In the genomic region with DNA sequence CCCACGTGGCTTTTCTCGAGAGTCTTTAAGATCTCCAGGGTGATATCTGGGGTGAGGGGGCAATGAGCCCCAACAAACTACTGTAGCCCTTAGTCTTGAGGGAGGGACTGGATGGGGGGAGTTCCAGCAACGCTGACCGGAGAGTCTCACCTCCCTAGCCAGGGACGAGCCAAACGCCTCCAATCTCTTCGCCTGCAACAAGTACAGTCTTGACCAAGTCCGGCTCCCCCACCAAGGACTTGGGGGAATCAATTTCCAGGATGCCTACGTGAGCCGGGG, we compare ENCODE assay signal across 12 cellular contexts. TPM values are rescaled to one million over a fixed set of nuclear protein-coding genes. Genes with fewer than 3 reads are reported as not detected.
DNase-seq lines count a peak whose midpoint lies in the region; ATAC-seq and TF ChIP-seq lines count a peak whose summit lies in the region.
"Had no signal": no experiment of that assay in that cellular context is flagged by ENCODE, and none has a peak within 500 bp of the region (broad histone marks: within the 10 kb centered on the region; RNA-seq: fewer than 3 reads in every experiment).

No MANE protein-coding gene starts in this region.

- POLR2A ChIA-PET in AG04449 (lab: Yijun Ruan, JAX) = interaction anchor here (0.7 to 0.9 kb wide), 5 partner anchors 8 to 141 kb away, joined by 3 to 4 read pairs (median 3); no protein-coding TSS in a partner anchor
- POLR2A ChIA-PET in WTC11 (lab: Charles Lee) = interaction anchor here (0.7 to 1.4 kb wide), 5 partner anchors 9 to 188 kb away, joined by 3 to 20 read pairs (median 6); partner anchors contain the start of gene CALM3

- peaks cover 58% of the 10 kb centered on the region for H3K4me1 Mint-ChIP-seq in WTC11

- H3K9me3 ChIP-seq in gastroesophageal sphincter (no peaks in the 10 kb centered on the region), ovary (no peaks in the 10 kb centered on the region)

- peaks cover 0 to 76% (median 21%) of the 10 kb centered on the region in 3 donors for H3K4me1 ChIP-seq in gastroesophageal sphincter
- peaks cover 10% of the 10 kb centered on the region for H3K4me1 ChIP-seq in ovary (ENCODE audit: insufficient read depth)

- H3K4me3 Mint-ChIP-seq in WTC11 = peak overlapping the region; percentile 95
- H3K4me3 Mint-ChIP-seq: activated CD8-positive, alpha-beta T cell treated with anti-CD3 and anti-CD28 coated beads for 36 hours had no signal

- TF ChIP-seq EP300 in gastroesophageal sphincter (IDR thresholded peaks at IDR 0.05) (no peak), ovary (IDR thresholded peaks at IDR 0.05) (no peak)

- TF ChIP-seq POLR2A in gastroesophageal sphincter (IDR thresholded peaks at IDR 0.05) (no peak), ovary (IDR thresholded peaks at IDR 0.05) (no peak)

- H3K27me3 Mint-ChIP-seq in WTC11 (ENCODE audit: low read depth) = peaks cover 6% of the 10 kb centered on the region

- H3K36me3 ChIP-seq in gastroesophageal sphincter (no peaks in the 10 kb centered on the region), ovary (no peaks in the 10 kb centered on the region)
- H3K36me3 ChIP-seq: BLaER1 treated with 17β-estradiol and CSF1 and Interleukin-3, amounts not matched to agents 10 nM and 100 nM had no signal

- H3K36me3 Mint-ChIP-seq in WTC11 = peaks cover 13% of the 10 kb centered on the region

- TF ChIP-seq CTCF in AG04449 (IDR thresholded peaks at IDR 0.05; ENCODE audit: insufficient read depth, low read length, missing control alignments) (no peak), WTC11 (IDR thresholded peaks at IDR 0.05) (no peak), gastroesophageal sphincter (IDR thresholded peaks at IDR 0.05) (no peak), ovary (IDR thresholded peaks at IDR 0.05) (no peak)

- H3K4me3 ChIP-seq in AG04449 (ENCODE audit: low read depth, low read length) = peak overlapping the region; percentile 76
- peak overlapping the region; percentile 1 to 57 for H3K4me3 ChIP-seq in gastroesophageal sphincter
- H3K4me3 ChIP-seq in ovary = peak overlapping the region; percentile 64
- H3K4me3 ChIP-seq: BLaER1 treated with 17β-estradiol and CSF1 and Interleukin-3, amounts not matched to agents 10 nM and 100 nM had no signal

- H3K27me3 ChIP-seq in gastroesophageal sphincter = peaks cover 81% of the 10 kb centered on the region
- no peaks in the 10 kb centered on the region for H3K27me3 ChIP-seq in ovary

- intact Hi-C loops in ovary (cut with DNase I) = no loop called here

- CTCF ChIA-PET in AG04449 (lab: Yijun Ruan, JAX) = interaction anchor here (1.3 to 2.7 kb wide), 6 partner anchors 9 to 75 kb away, joined by 4 to 18 read pairs (median 6); no protein-coding TSS in a partner anchor
- CTCF ChIA-PET in WTC11 (lab: Charles Lee) = interaction anchor here (0.6 to 1.5 kb wide), 17 partner anchors 8 to 248 kb away, joined by 3 to 19 read pairs (median 4); partner anchors contain the start of genes CALM3 and DACT3

- H3K9me3 Mint-ChIP-seq in WTC11 = no peaks in the 10 kb centered on the region
- H3K9me3 Mint-ChIP-seq: activated CD8-positive, alpha-beta T cell treated with anti-CD3 and anti-CD28 coated beads for 36 hours had no signal

- no peak for DNase-seq in AG04449 (ENCODE audit: low read depth, low spot score)
- DNase-seq in WTC11 (ENCODE audit: low spot score) = no peak
- no peak for DNase-seq in ovary
- no peak for DNase-seq in occipital lobe (lab: John Stamatoyannopoulos, UW)
- DNase-seq in AG08396 (ENCODE audit: low spot score) = no peak
- DNase-seq: activated CD8-positive, alpha-beta T cell treated with anti-CD3 and anti-CD28 coated beads for 36 hours; NCI-H2081 treated with DMSO at 0.1 percent for 48 hours had no signal

- no peak for ATAC-seq in WTC11
- no peak for ATAC-seq in gastroesophageal sphincter
- ATAC-seq in HG02678 (IDR thresholded peaks at IDR 0.05; ENCODE audit: unreplicated experiment) = no peak
- no peak for ATAC-seq in GM18867 (IDR thresholded peaks at IDR 0.05; ENCODE audit: unreplicated experiment)
- ATAC-seq: activated CD8-positive, alpha-beta T cell treated with anti-CD3 and anti-CD28 coated beads for 36 hours had no signal

- WGBS in gastroesophageal sphincter (ENCODE audit: low coverage in 1 of 2), 2 donors = 14% methylated on average over 4 of the region's 10 CpGs; no CpG with 5 or more reads in 1 of the 2 donors
- 0 to 2% (median 1%) methylated on average over 10 of the region's 10 CpGs for WGBS in ovary, 3 donors

- H3K27ac ChIP-seq in gastroesophageal sphincter = peak overlapping the region in 3 of 4 donors; percentile 65 to 78 (median 73)
- H3K27ac ChIP-seq in ovary = peak overlapping the region in 1 of 2 donors; percentile 84
- H3K27ac ChIP-seq: BLaER1 treated with 17β-estradiol and CSF1 and Interleukin-3, amounts not matched to agents 10 nM and 100 nM had no signal

- peak overlapping the region; percentile 91 for H3K27ac Mint-ChIP-seq in WTC11
- H3K27ac Mint-ChIP-seq: activated CD8-positive, alpha-beta T cell treated with anti-CD3 and anti-CD28 coated beads for 36 hours had no signal

TF ChIP-seq in WTC11, 78 proteins besides CTCF, POLR2A, EP300 and RAD21:
- TF ChIP-seq, protein P1, sequence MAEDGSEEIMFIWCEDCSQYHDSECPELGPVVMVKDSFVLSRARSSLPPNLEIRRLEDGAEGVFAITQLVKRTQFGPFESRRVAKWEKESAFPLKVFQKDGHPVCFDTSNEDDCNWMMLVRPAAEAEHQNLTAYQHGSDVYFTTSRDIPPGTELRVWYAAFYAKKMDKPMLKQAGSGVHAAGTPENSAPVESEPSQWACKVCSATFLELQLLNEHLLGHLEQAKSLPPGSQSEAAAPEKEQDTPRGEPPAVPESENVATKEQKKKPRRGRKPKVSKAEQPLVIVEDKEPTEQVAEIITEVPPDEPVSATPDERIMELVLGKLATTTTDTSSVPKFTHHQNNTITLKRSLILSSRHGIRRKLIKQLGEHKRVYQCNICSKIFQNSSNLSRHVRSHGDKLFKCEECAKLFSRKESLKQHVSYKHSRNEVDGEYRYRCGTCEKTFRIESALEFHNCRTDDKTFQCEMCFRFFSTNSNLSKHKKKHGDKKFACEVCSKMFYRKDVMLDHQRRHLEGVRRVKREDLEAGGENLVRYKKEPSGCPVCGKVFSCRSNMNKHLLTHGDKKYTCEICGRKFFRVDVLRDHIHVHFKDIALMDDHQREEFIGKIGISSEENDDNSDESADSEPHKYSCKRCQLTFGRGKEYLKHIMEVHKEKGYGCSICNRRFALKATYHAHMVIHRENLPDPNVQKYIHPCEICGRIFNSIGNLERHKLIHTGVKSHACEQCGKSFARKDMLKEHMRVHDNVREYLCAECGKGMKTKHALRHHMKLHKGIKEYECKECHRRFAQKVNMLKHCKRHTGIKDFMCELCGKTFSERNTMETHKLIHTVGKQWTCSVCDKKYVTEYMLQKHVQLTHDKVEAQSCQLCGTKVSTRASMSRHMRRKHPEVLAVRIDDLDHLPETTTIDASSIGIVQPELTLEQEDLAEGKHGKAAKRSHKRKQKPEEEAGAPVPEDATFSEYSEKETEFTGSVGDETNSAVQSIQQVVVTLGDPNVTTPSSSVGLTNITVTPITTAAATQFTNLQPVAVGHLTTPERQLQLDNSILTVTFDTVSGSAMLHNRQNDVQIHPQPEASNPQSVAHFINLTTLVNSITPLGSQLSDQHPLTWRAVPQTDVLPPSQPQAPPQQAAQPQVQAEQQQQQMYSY (CRISPR knock-in tag; IDR thresholded peaks at IDR 0.05) = 0 out of 2 replicates have a peak, but pooled peaks have one; percentile 7
- no peak for TF ChIP-seq OVOL2 (CRISPR knock-in tag; IDR thresholded peaks at IDR 0.05; ENCODE audit: borderline replicate concordance)
- 0 out of 2 replicates have a peak, but pooled peaks have one; percentile 12 for TF ChIP-seq ZBTB43 (CRISPR knock-in tag; IDR thresholded peaks at IDR 0.05)

RNA-seq across cellular contexts. Expression of gene CCDC8, which starts 0.4 kb away (rescaled TPM):
- total RNA-seq in WTC11 (2021) (25.2 to 27.2 TPM (median 25.7 TPM) in 3 replicates), gastroesophageal sphincter (10 to 100 TPM in 1 of 4 donors, 1 to 10 TPM in 3; 4.3 to 10.1 (median 7.6) TPM), ovary (10 to 100 TPM; 29.3 to 82.6 (median 67.9) TPM), occipital lobe (4.7 TPM)
- 10 to 100 TPM; 20.1 to 35.7 TPM for polyA plus RNA-seq in ovary
- total RNA-seq: activated CD8-positive, alpha-beta T cell treated with anti-CD3 and anti-CD28 coated beads for 36 hours; SK-MEL-5 had no signal

RNA-seq across cellular contexts. Expression of gene PNMA8C, which starts 15.8 kb away (rescaled TPM):
- total RNA-seq in WTC11 (2021) (1.2 to 2.0 TPM (median 2.0 TPM) in 3 replicates), gastroesophageal sphincter (under 1 TPM in 3 of 4 donors, not detected in 1; 0.12 to 0.39 (median 0.27) TPM), ovary (under 1 TPM in 6 of 7 donors, not detected in 1; 0.25 to 0.82 (median 0.39) TPM), occipital lobe (25.3 TPM)
- under 1 TPM; 0.15 to 0.32 TPM for polyA plus RNA-seq in ovary
- total RNA-seq: activated CD8-positive, alpha-beta T cell treated with anti-CD3 and anti-CD28 coated beads for 36 hours; SK-MEL-5 had no signal

RNA-seq across cellular contexts. Expression of gene PNMA8A, which starts 58.4 kb away (rescaled TPM):
- 24.8 to 30.5 TPM (median 25.4 TPM) in 3 replicates for total RNA-seq in WTC11 (2021)
- 1 to 10 TPM; 1.6 to 5.4 (median 4.0) TPM for total RNA-seq in gastroesophageal sphincter
- 10 to 100 TPM in 6 of 7 donors, 1 to 10 TPM in 1; 8.8 to 35.3 (median 32.8) TPM for total RNA-seq in ovary
- polyA plus RNA-seq in ovary = 10 to 100 TPM in 1 of 2 donors, 1 to 10 TPM in 1; 9.9 to 13.2 TPM
- 58.5 TPM for total RNA-seq in occipital lobe
- total RNA-seq: activated CD8-positive, alpha-beta T cell treated with anti-CD3 and anti-CD28 coated beads for 36 hours had no signal
